Comparison of ENCODE assay signal across 19 cellular contexts in the genomic region with DNA sequence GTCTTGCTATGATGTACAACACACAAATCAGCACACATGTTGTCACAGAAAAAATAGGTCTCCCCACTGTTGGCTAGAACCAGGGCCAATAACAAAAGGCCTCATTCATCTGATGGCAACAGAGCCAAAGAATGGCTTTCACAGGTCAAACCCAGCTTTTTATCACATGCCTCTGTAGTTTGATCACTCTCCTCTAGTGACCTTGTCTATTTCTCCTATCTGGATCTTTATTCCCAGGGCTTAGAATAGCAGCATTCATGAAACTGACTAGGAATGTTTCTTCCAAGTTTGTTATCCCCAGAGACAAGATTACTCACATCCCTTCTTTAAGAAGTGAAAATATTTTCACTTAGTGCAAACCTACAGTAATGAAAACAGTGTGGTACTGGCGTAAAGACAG.
DNase-seq lines count a peak whose midpoint lies in the region; ATAC-seq and TF ChIP-seq lines count a peak whose summit lies in the region.
"Had no signal": no experiment of that assay in that cellular context is flagged by ENCODE, and none has a peak within 500 bp of the region (broad histone marks: within the 10 kb centered on the region; RNA-seq: fewer than 3 reads in every experiment).

No MANE protein-coding gene starts in this region.

- H3K9me3 ChIP-seq in mesenchymal stem cell (ENCODE audit: control insufficient read depth, low read length) = no peaks in the 10 kb centered on the region
- no peaks in the 10 kb centered on the region for H3K9me3 ChIP-seq in tibial artery
- no peaks in the 10 kb centered on the region for H3K9me3 ChIP-seq in BE2C
- H3K9me3 ChIP-seq: BLaER1 had no signal

- H3K9ac ChIP-seq in mesenchymal stem cell (ENCODE audit: low read length) = no peak overlapping the region
- H3K9ac ChIP-seq: BLaER1 had no signal

- no peak overlapping the region for H3K4ac ChIP-seq in mesenchymal stem cell (ENCODE audit: low read depth in 1 of 2, low read length in 2 of 2)

- H2AK5ac ChIP-seq in mesenchymal stem cell (ENCODE audit: low read length, severe bottlenecking) = no peak overlapping the region

- H2BK15ac ChIP-seq in mesenchymal stem cell (ENCODE audit: low read depth, poor library complexity, severe bottlenecking) = no peak overlapping the region

- no peaks in the 10 kb centered on the region for H3K4me1 ChIP-seq in mesenchymal stem cell (ENCODE audit: control insufficient read depth, insufficient read depth, low read depth, low read length)
- H3K4me1 ChIP-seq in tibial artery = peaks cover 0 to 13% (median 6%) of the 10 kb centered on the region in 4 donors
- no peaks in the 10 kb centered on the region for H3K4me1 ChIP-seq in BE2C
- H3K4me1 ChIP-seq: BLaER1 had no signal

- H3K18ac ChIP-seq in mesenchymal stem cell (ENCODE audit: low read depth in 1 of 2, low read length in 2 of 2) = no peak overlapping the region

- no peak overlapping the region for H3K4me3 ChIP-seq in fibroblast of mammary gland (ENCODE audit: control insufficient read depth, low read depth, low read length)
- peak overlapping the region in 1 of 2 experiments; percentile 39 for H3K4me3 ChIP-seq in mesenchymal stem cell (ENCODE audit: insufficient read depth in 1 of 2, low read depth in 1 of 2, low read length in 2 of 2)
- no peak overlapping the region for H3K4me3 ChIP-seq in tibial artery
- H3K4me3 ChIP-seq in BE2C (ENCODE audit: low read depth, low read length) = no peak overlapping the region
- H3K4me3 ChIP-seq: BLaER1, GM23338, K562 had no signal

- no peaks in the 10 kb centered on the region for H3K79me1 ChIP-seq in mesenchymal stem cell (replicated peaks; ENCODE audit: low read length, poor library complexity, severe bottlenecking)

- H2BK120ac ChIP-seq in mesenchymal stem cell (ENCODE audit: low read depth, low read length) = no peak overlapping the region

- H3K27ac ChIP-seq in mesenchymal stem cell (ENCODE audit: low read length, poor library complexity, severe bottlenecking) = no peak overlapping the region
- no peak overlapping the region for H3K27ac ChIP-seq in tibial artery
- H3K27ac ChIP-seq: 22Rv1, BLaER1 had no signal

- no peak overlapping the region for H2AFZ ChIP-seq in mesenchymal stem cell (ENCODE audit: low read depth, low read length)
- H2AFZ ChIP-seq: GM23338 had no signal

- DNase-seq in Right ventricle myocardium inferior (ENCODE audit: missing footprints) (no peak), cardiac septum (ENCODE audit: low spot score) (no peak), fibroblast of mammary gland (ENCODE audit: low read depth) (peak; percentile 6), mesenchymal stem cell (peak; percentile 56), stromal cell of bone marrow (ENCODE audit: low read depth) (peak; percentile 41), NCI-H1436 (lab: John Stamatoyannopoulos, UW) (no peak), tibial artery (no peak), BE2C (no peak)
- DNase-seq: CD8-positive, alpha-beta memory T cell; DMS 273 treated with DMSO at 0.1 percent for 48 hours; NCI-H1048; NCI-H1694; NCI-H774; SHP77 had no signal

- H3K4me2 ChIP-seq in mesenchymal stem cell (ENCODE audit: low read length, poor library complexity, severe bottlenecking) = no peak overlapping the region
- H3K4me2 ChIP-seq: BLaER1, GM23338 had no signal

- no peak for TF ChIP-seq CTCF in fibroblast of mammary gland (conservative IDR thresholded peaks at IDR 0.05; ENCODE audit: control insufficient read depth, insufficient read depth, low read depth, low read length)
- TF ChIP-seq CTCF in tibial artery (IDR thresholded peaks at IDR 0.05) = no peak
- TF ChIP-seq CTCF in BE2C (IDR thresholded peaks at IDR 0.05; ENCODE audit: low read depth, low read length) = no peak

- ATAC-seq in Right ventricle myocardium inferior = peak; percentile 30
- ATAC-seq: GM23338, K562, Panc1 had no signal

- H3K14ac ChIP-seq in mesenchymal stem cell (ENCODE audit: low read length in 2 of 2) = no peak overlapping the region

- H2BK5ac ChIP-seq in mesenchymal stem cell (ENCODE audit: low read depth, low read length, poor library complexity, severe bottlenecking) = no peak overlapping the region

- H3K27me3 ChIP-seq in mesenchymal stem cell (ENCODE audit: control insufficient read depth in 1 of 2, insufficient read depth in 1 of 2, low read length in 2 of 2) (no peaks in the 10 kb centered on the region), tibial artery (no peaks in the 10 kb centered on the region), BE2C (no peaks in the 10 kb centered on the region)
- H3K27me3 ChIP-seq: BLaER1 had no signal

- H4K8ac ChIP-seq in mesenchymal stem cell (ENCODE audit: low read length) = no peak overlapping the region

- intact Hi-C loops in Right ventricle myocardium inferior (cut with DNase I) (no loop called here), cardiac septum (cut with DNase I) (no loop called here), tibial artery (cut with DNase I; ENCODE audit: low total_unique reads) (no loop called here)

- no peak overlapping the region for H4K91ac ChIP-seq in mesenchymal stem cell (ENCODE audit: low read length)

- H3K36me3 ChIP-seq in mesenchymal stem cell (ENCODE audit: control insufficient read depth in 1 of 2, insufficient read depth in 2 of 2, low read depth in 1 of 2, low read length in 2 of 2) (no peaks in the 10 kb centered on the region), tibial artery (no peaks in the 10 kb centered on the region), BE2C (no peaks in the 10 kb centered on the region)
- H3K36me3 ChIP-seq: BLaER1 had no signal

- no CpG with 5 or more reads among the region's 1 CpG for WGBS in mesenchymal stem cell

- H3K23ac ChIP-seq in mesenchymal stem cell (ENCODE audit: low read length in 2 of 2) = no peak overlapping the region

- peak overlapping the region in 1 of 2 experiments; percentile 3 for H2BK12ac ChIP-seq in mesenchymal stem cell (ENCODE audit: low read length in 2 of 2)

Comparison
In these comparisons a context has a peak if more than half of its experiments do, and no peak if none do; other contexts are left out.
1. DNase-seq: peak in fibroblast of mammary gland (single experiment), mesenchymal stem cell (single experiment) and stromal cell of bone marrow (single experiment); none in Right ventricle myocardium inferior (single experiment), cardiac septum (single experiment), NCI-H1436 (single experiment), tibial artery (0 of 2) and BE2C (single experiment).